ENCODE assay signal across 1 cellular context in genomic region chr7:131111081-131111576, GRCh38.
TF ChIP-seq lines count a peak whose summit lies in the region.

No MANE protein-coding gene starts in this region.

TF ChIP-seq in K562, 482 proteins besides CTCF, POLR2A, EP300 and RAD21 (continued from another document and continues in another):
- TF ChIP-seq, protein P1, sequence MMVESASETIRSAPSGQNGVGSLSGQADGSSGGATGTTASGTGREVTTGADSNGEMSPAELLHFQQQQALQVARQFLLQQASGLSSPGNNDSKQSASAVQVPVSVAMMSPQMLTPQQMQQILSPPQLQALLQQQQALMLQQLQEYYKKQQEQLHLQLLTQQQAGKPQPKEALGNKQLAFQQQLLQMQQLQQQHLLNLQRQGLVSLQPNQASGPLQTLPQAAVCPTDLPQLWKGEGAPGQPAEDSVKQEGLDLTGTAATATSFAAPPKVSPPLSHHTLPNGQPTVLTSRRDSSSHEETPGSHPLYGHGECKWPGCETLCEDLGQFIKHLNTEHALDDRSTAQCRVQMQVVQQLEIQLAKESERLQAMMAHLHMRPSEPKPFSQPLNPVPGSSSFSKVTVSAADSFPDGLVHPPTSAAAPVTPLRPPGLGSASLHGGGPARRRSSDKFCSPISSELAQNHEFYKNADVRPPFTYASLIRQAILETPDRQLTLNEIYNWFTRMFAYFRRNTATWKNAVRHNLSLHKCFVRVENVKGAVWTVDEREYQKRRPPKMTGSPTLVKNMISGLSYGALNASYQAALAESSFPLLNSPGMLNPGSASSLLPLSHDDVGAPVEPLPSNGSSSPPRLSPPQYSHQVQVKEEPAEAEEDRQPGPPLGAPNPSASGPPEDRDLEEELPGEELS (CRISPR knock-in tag; IDR thresholded peaks at IDR 0.05; ENCODE audit: borderline replicate concordance) = no peak
- no peak for TF ChIP-seq RAD51 (IDR thresholded peaks at IDR 0.05; ENCODE audit: borderline replicate concordance, low read depth)
- peak; percentile 19 to 42; a peak in 1 of 4 replicates for TF ChIP-seq MNT (conservative IDR thresholded peaks at IDR 0.05)
- TF ChIP-seq, protein P2, sequence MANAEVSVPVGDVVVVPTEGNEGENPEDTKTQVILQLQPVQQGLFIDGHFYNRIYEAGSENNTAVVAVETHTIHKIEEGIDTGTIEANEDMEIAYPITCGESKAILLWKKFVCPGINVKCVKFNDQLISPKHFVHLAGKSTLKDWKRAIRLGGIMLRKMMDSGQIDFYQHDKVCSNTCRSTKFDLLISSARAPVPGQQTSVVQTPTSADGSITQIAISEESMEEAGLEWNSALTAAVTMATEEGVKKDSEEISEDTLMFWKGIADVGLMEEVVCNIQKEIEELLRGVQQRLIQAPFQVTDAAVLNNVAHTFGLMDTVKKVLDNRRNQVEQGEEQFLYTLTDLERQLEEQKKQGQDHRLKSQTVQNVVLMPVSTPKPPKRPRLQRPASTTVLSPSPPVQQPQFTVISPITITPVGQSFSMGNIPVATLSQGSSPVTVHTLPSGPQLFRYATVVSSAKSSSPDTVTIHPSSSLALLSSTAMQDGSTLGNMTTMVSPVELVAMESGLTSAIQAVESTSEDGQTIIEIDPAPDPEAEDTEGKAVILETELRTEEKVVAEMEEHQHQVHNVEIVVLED (CRISPR knock-in tag; IDR thresholded peaks at IDR 0.05) = peak; percentile 33; the same call in 1 of the 2 replicates
- no peak for TF ChIP-seq KDM4B (IDR thresholded peaks at IDR 0.05; ENCODE audit: borderline replicate concordance in 2 of 2, low read depth in 1 of 2)
- TF ChIP-seq TCF3 (CRISPR knock-in tag; IDR thresholded peaks at IDR 0.05) = no peak
- TF ChIP-seq ZNF41 (CRISPR knock-in tag; conservative IDR thresholded peaks at IDR 0.05) = 0 out of 2 replicates have a peak, but pooled peaks have one; percentile 4
- TF ChIP-seq CEBPB (tag; IDR thresholded peaks at IDR 0.05) = peak; percentile 76
- TF ChIP-seq MGA (IDR thresholded peaks at IDR 0.05) = peak; percentile 71
- peak; percentile 27; the same call in 1 of the 2 replicates for TF ChIP-seq NBN (IDR thresholded peaks at IDR 0.05; ENCODE audit: low read depth)
- peak; percentile 66 for TF ChIP-seq L3MBTL2 (IDR thresholded peaks at IDR 0.05)
- TF ChIP-seq MBD1 (CRISPR knock-in tag; IDR thresholded peaks at IDR 0.05) = no peak
- TF ChIP-seq, protein P3, sequence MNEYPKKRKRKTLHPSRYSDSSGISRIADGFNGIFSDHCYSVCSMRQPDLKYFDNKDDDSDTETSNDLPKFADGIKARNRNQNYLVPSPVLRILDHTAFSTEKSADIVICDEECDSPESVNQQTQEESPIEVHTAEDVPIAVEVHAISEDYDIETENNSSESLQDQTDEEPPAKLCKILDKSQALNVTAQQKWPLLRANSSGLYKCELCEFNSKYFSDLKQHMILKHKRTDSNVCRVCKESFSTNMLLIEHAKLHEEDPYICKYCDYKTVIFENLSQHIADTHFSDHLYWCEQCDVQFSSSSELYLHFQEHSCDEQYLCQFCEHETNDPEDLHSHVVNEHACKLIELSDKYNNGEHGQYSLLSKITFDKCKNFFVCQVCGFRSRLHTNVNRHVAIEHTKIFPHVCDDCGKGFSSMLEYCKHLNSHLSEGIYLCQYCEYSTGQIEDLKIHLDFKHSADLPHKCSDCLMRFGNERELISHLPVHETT (CRISPR knock-in tag; conservative IDR thresholded peaks at IDR 0.05 in 1 of 2, IDR thresholded peaks at IDR 0.05 in 1 of 2) = 0 out of 4 replicates have a peak, but pooled peaks of 1 of the 2 experiments have one; percentile 41
- peak; percentile 2; the same call in 1 of the 2 replicates for TF ChIP-seq NFE2 (IDR thresholded peaks at IDR 0.05; ENCODE audit: low read depth)
- TF ChIP-seq SMARCE1 (IDR thresholded peaks at IDR 0.05) = peak; percentile 72; the same call in 1 of the 2 replicates
- peak; percentile 49; the same call in 1 of the 2 replicates for TF ChIP-seq ARID1B (IDR thresholded peaks at IDR 0.05)
- TF ChIP-seq VEZF1 (CRISPR knock-in tag; IDR thresholded peaks at IDR 0.05) = peak; percentile 34; the same call in 1 of the 2 replicates
- 0 out of 2 replicates have a peak, but pooled peaks have one; percentile 44 for TF ChIP-seq MEF2D (tag; conservative IDR thresholded peaks at IDR 0.05; ENCODE audit: low read depth)
- no peak for TF ChIP-seq PTBP1 (IDR thresholded peaks at IDR 0.05; ENCODE audit: low read depth, low read length)
- peak in 1 of 2 experiments; percentile 39; a peak in 1 of 4 replicates for TF ChIP-seq KDM1A (IDR thresholded peaks at IDR 0.05)
- TF ChIP-seq ZNF395 (CRISPR knock-in tag; IDR thresholded peaks at IDR 0.05) = peak; percentile 21; the same call in 1 of the 2 replicates
- peak; percentile 49; the same call in 1 of the 2 replicates for TF ChIP-seq ELF1 (tag; IDR thresholded peaks at IDR 0.05)
- TF ChIP-seq ATF7 (IDR thresholded peaks at IDR 0.05) = peak; percentile 44; the same call in 1 of the 2 replicates
- TF ChIP-seq TCFL5 (CRISPR knock-in tag; conservative IDR thresholded peaks at IDR 0.05) = 0 out of 2 replicates have a peak, but pooled peaks have one; percentile 5
- TF ChIP-seq SPI1 (IDR thresholded peaks at IDR 0.05; ENCODE audit: borderline replicate concordance, low read depth, low read length) = peak; percentile 99
- peak; percentile 37 for TF ChIP-seq EP400 (IDR thresholded peaks at IDR 0.05)
- no peak for TF ChIP-seq MEF2A (IDR thresholded peaks at IDR 0.05; ENCODE audit: control insufficient read depth, low read depth, low read length)
- TF ChIP-seq CXXC5 (CRISPR knock-in tag; IDR thresholded peaks at IDR 0.05) = peak; percentile 39; the same call in 1 of the 2 replicates
- peak; percentile 82 for TF ChIP-seq RFX1 (IDR thresholded peaks at IDR 0.05)
- TF ChIP-seq JUND (IDR thresholded peaks at IDR 0.05; ENCODE audit: borderline replicate concordance, low read depth, low read length) = 0 out of 2 replicates have a peak, but pooled peaks have one; percentile 17
- peak; percentile 37; the same call in 1 of the 3 replicates for TF ChIP-seq JUND (tag; IDR thresholded peaks at IDR 0.05; ENCODE audit: borderline replicate concordance, low read depth, low read length)
